Comparison of ENCODE assay signal across 15 cellular contexts in the genomic region with DNA sequence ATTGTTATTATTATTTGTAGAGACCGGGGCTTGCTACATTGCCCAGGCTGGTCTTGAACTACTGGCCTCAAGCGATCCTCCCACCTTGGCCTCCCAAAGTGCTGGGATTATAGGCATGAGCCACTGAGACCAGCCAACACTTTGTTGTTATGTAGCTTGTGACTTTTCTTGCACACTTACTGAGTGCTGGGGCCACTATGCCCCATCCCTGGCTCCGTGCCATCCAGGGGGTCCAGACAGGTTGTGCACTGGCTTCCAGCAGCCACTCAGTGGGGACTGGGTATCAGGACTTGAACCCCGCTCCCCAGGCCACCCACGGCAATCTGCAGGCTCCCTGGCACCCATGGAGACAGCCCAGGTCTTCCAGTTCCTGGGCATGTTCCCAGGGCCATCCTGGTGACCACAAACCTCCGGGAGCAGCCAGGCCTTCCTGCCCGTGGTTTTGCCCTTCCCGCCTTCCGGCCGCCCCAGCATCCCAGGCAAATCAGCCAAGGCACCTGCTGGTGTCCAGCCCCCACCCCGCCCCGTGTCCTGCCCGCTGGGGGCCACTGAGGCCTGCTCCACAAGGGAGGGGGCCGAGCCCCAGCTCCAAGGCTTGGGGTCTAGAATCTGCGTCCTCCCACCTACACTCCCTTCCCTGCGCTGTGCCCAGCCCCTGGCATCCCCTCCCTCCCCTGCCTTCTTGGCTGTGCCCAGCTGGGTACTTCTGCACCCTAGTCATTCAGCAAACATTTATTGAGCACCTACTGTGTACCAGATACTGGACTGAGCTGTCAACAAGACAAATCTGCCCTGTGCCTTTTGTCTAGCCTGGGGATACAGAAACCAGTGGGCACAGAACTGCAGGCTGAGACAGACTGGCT. TPM values are rescaled to one million over a fixed set of nuclear protein-coding genes. Genes with fewer than 3 reads are reported as not detected.
DNase-seq lines count a peak whose midpoint lies in the region; ATAC-seq and TF ChIP-seq lines count a peak whose summit lies in the region.
"Had no signal": no experiment of that assay in that cellular context is flagged by ENCODE, and none has a peak within 500 bp of the region (broad histone marks: within the 10 kb centered on the region; RNA-seq: fewer than 3 reads in every experiment).

No MANE protein-coding gene starts in this region.

- no peaks in the 10 kb centered on the region for H3K9me2 ChIP-seq in HCT116 (ENCODE audit: insufficient read depth)

- H3K27ac ChIP-seq in CD4-positive, alpha-beta T cell (ENCODE audit: low read depth, low read length) = no peak overlapping the region
- H3K27ac ChIP-seq in HCT116 (ENCODE audit: low read depth, low read length) (peak overlapping the region; percentile 50; the same call in 1 of the 2 replicates), WERI-Rb-1 (peak overlapping the region; percentile 44; the same call in 1 of the 2 replicates)
- H3K27ac ChIP-seq: cardiac muscle cell, gastrocnemius medialis, transverse colon had no signal

- H3K36me3 Mint-ChIP-seq in CD4-positive, alpha-beta T cell (ENCODE audit: low read depth) = no peaks in the 10 kb centered on the region
- H3K36me3 Mint-ChIP-seq in naive thymus-derived CD8-positive, alpha-beta T cell = peaks cover 0 to 2% (median 0%) of the 10 kb centered on the region in 3 donors

- no peak for ATAC-seq in CD4-positive, alpha-beta T cell (ENCODE audit: poor library complexity)
- ATAC-seq in HCT116 (peak; percentile 39), Right ventricle myocardium superior (ENCODE audit: poor library complexity) (no peak), GM21576 (IDR thresholded peaks at IDR 0.05; ENCODE audit: unreplicated experiment) (no peak)
- no peak for ATAC-seq in naive thymus-derived CD8-positive, alpha-beta T cell
- ATAC-seq: gastrocnemius medialis had no signal

- peaks cover 22 to 55% of the 10 kb centered on the region in 2 experiments; a peak in 3 of 4 replicates for H3K4me1 ChIP-seq in HCT116 (ENCODE audit: control insufficient read depth in 1 of 2, insufficient read depth in 2 of 2, low read length in 2 of 2)
- H3K4me1 ChIP-seq: BE2C had no signal

- DNase-seq in CD4-positive, alpha-beta T cell = no peak
- DNase-seq in HCT116 (ENCODE audit: low read depth, low spot score) = no peak
- no peak for DNase-seq in WERI-Rb-1
- no peak for DNase-seq in naive thymus-derived CD8-positive, alpha-beta T cell
- no peak for DNase-seq in Right ventricle myocardium superior
- DNase-seq in NCI-H69 (lab: John Stamatoyannopoulos, UW) = no peak
- no peak for DNase-seq in HPDE6-E6E7 (ENCODE audit: extremely low spot score)
- DNase-seq: activated gamma-delta T cell treated with Interleukin-2 at 50 U/mL for 16 hours, gastrocnemius medialis, NCI-H1436 treated with DMSO at 0.1 percent for 48 hours, transverse colon had no signal

- CTCF ChIA-PET in CD4-positive, alpha-beta T cell (lab: Charles Lee) = no interaction called here
- CTCF ChIA-PET in HCT116 (lab: Charles Lee) = no interaction called here

- H4K20me1 ChIP-seq in HCT116 (ENCODE audit: insufficient read depth) = no peaks in the 10 kb centered on the region

- H3K36me3 ChIP-seq in HCT116 (ENCODE audit: control insufficient read depth in 1 of 2, insufficient read depth in 2 of 2, low read length in 2 of 2) (no peaks in the 10 kb centered on the region), WERI-Rb-1 (peaks cover 7% of the 10 kb centered on the region)
- H3K36me3 ChIP-seq: BE2C, cardiac muscle cell, gastrocnemius medialis, transverse colon had no signal

- POLR2A ChIA-PET in CD4-positive, alpha-beta T cell (lab: Charles Lee) = no interaction called here
- POLR2A ChIA-PET in HCT116 (lab: Charles Lee) = interaction anchor here (0.6 kb wide), 1 partner anchor 15 kb away, joined by 3 read pairs; no protein-coding TSS in a partner anchor
- POLR2A ChIA-PET in naive thymus-derived CD8-positive, alpha-beta T cell (lab: Charles Lee) = no interaction called here

- RAD21 ChIA-PET in HCT116 (lab: Charles Lee; ENCODE audit: low non-redundant PET in 1 of 2, low total read pairs in 2 of 2, uncharacterized antibody in 2 of 2, unreplicated experiment in 2 of 2) = no interaction called here

- peak overlapping the region; percentile 25 for H3K4me3 Mint-ChIP-seq in CD4-positive, alpha-beta T cell
- peak overlapping the region in 7 of 10 donors; percentile 33 to 65 (median 46) for H3K4me3 Mint-ChIP-seq in naive thymus-derived CD8-positive, alpha-beta T cell

- intact Hi-C loops in CD4-positive, alpha-beta T cell (cut with DNase I, micrococcal nuclease) = no loop called here
- intact Hi-C loops in HCT116 (cut with micrococcal nuclease) = no loop called here
- intact Hi-C loops in Right ventricle myocardium superior (cut with DNase I) = no loop called here

- no peak overlapping the region for H3K27ac Mint-ChIP-seq in CD4-positive, alpha-beta T cell
- H3K27ac Mint-ChIP-seq in naive thymus-derived CD8-positive, alpha-beta T cell = no peak overlapping the region

- BruUV-seq in HCT116 (replicated peaks; lab: Mats Ljungman, UMichigan) = no TSS peak

- 0 out of 2 replicates have a peak overlapping the region, but pooled peaks have one; percentile 47 for H3K9ac ChIP-seq in HCT116 (ENCODE audit: low read length)

- H3K4me3 ChIP-seq in HCT116 (replicated peaks in 1 of 2; ENCODE audit: low read depth in 1 of 2, low read length in 2 of 2) (no peak overlapping the region), WERI-Rb-1 (ENCODE audit: low read depth, low read length) (no peak overlapping the region)

- peaks cover 20% of the 10 kb centered on the region for H3K79me2 ChIP-seq in HCT116 (ENCODE audit: insufficient read depth, low read length)

- peaks cover 70% of the 10 kb centered on the region for H3K27me3 Mint-ChIP-seq in CD4-positive, alpha-beta T cell
- H3K27me3 Mint-ChIP-seq in naive thymus-derived CD8-positive, alpha-beta T cell = peaks cover 26 to 73% (median 45%) of the 10 kb centered on the region in 5 donors

- TF ChIP-seq RAD21 in HCT116 (IDR thresholded peaks at IDR 0.05; ENCODE audit: low read depth) = no peak

- no peak for TF ChIP-seq CTCF in CD4-positive, alpha-beta T cell (IDR thresholded peaks at IDR 0.05)
- TF ChIP-seq CTCF in HCT116 (IDR thresholded peaks at IDR 0.05 in 2 of 3, conservative IDR thresholded peaks at IDR 0.05 in 1 of 3; ENCODE audit: borderline replicate concordance in 1 of 3, insufficient read depth in 1 of 3, low read depth in 2 of 3, low read length in 2 of 3) (no peak), WERI-Rb-1 (IDR thresholded peaks at IDR 0.05; ENCODE audit: low read depth, low read length) (no peak)

- H3K4me2 ChIP-seq in HCT116 (ENCODE audit: low read length) = peak overlapping the region; percentile 98

- TF ChIP-seq POLR2A in HCT116 (IDR thresholded peaks at IDR 0.05; ENCODE audit: borderline replicate concordance, extremely low read depth, insufficient read depth, insufficient read length) = no peak

- H3K9me3 ChIP-seq in CD4-positive, alpha-beta T cell (ENCODE audit: control insufficient read depth, low read length) = no peaks in the 10 kb centered on the region
- no peaks in the 10 kb centered on the region for H3K9me3 ChIP-seq in HCT116 (ENCODE audit: control insufficient read depth in 1 of 2, insufficient read depth in 1 of 2, low read depth in 1 of 2, low read length in 2 of 2)
- no peaks in the 10 kb centered on the region for H3K9me3 ChIP-seq in WERI-Rb-1 (ENCODE audit: severe bottlenecking)
- H3K9me3 ChIP-seq: BE2C, gastrocnemius medialis, transverse colon had no signal

- peaks cover 17% of the 10 kb centered on the region for H3K4me1 Mint-ChIP-seq in CD4-positive, alpha-beta T cell (ENCODE audit: low read depth)
- H3K4me1 Mint-ChIP-seq in naive thymus-derived CD8-positive, alpha-beta T cell = peaks cover 4 to 13% (median 11%) of the 10 kb centered on the region in 4 donors

- H2AFZ ChIP-seq in HCT116 (ENCODE audit: low read depth, low read length, poor library complexity, severe bottlenecking) = no peak overlapping the region

- peaks cover 81% of the 10 kb centered on the region for H3K27me3 ChIP-seq in CD4-positive, alpha-beta T cell (ENCODE audit: control insufficient read depth, insufficient read depth, low read length)
- no peaks in the 10 kb centered on the region for H3K27me3 ChIP-seq in HCT116 (ENCODE audit: insufficient read depth, low read length)
- H3K27me3 ChIP-seq in WERI-Rb-1 (ENCODE audit: insufficient read depth, low read depth, severe bottlenecking) = no peaks in the 10 kb centered on the region
- H3K27me3 ChIP-seq: cardiac muscle cell had no signal

- no peaks in the 10 kb centered on the region for H3K9me3 Mint-ChIP-seq in CD4-positive, alpha-beta T cell
- H3K9me3 Mint-ChIP-seq in naive thymus-derived CD8-positive, alpha-beta T cell = no peaks in the 10 kb centered on the region

TF ChIP-seq in HCT116, 20 proteins besides CTCF, POLR2A, EP300 and RAD21 (continues in another document):
- TF ChIP-seq SRF (IDR thresholded peaks at IDR 0.05; ENCODE audit: low read depth) (no peak), EZH2 (IDR thresholded peaks at IDR 0.05) (no peak), CBX3 (IDR thresholded peaks at IDR 0.05; ENCODE audit: low read depth) (no peak), ZNF274 (IDR thresholded peaks at IDR 0.05; ENCODE audit: low read depth, low read length) (no peak)
- TF ChIP-seq, protein P1, sequence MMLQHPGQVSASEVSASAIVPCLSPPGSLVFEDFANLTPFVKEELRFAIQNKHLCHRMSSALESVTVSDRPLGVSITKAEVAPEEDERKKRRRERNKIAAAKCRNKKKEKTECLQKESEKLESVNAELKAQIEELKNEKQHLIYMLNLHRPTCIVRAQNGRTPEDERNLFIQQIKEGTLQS (IDR thresholded peaks at IDR 0.05) = no peak

RNA-seq across cellular contexts. Expression of a gene that starts 23.7 kb away (rescaled TPM):
- under 1 TPM; 0.14 to 0.17 TPM for total RNA-seq in CD4-positive, alpha-beta T cell
- total RNA-seq in HCT116 (2021; ENCODE audit: unreplicated experiment) (58.4 TPM), Right ventricle myocardium superior (15.0 TPM)
- polyA plus RNA-seq in HCT116 (2012) = 60.5 and 70.5 TPM in 2 replicates
- under 1 TPM; 0.60 to 0.68 TPM for total RNA-seq in naive thymus-derived CD8-positive, alpha-beta T cell
- not detected for polyA plus RNA-seq in naive thymus-derived CD8-positive, alpha-beta T cell

RNA-seq across cellular contexts. Expression of a gene that starts 43.4 kb away (rescaled TPM):
- not detected for total RNA-seq in CD4-positive, alpha-beta T cell
- total RNA-seq in HCT116 (2021; ENCODE audit: unreplicated experiment) (1.3 TPM), Right ventricle myocardium superior (0.22 TPM)
- 0.72 and 0.83 TPM in 2 replicates for polyA plus RNA-seq in HCT116 (2012)
- total RNA-seq in naive thymus-derived CD8-positive, alpha-beta T cell = not detected
- not detected for polyA plus RNA-seq in naive thymus-derived CD8-positive, alpha-beta T cell

RNA-seq across cellular contexts. Expression of a gene that starts 48.2 kb away (rescaled TPM):
- under 1 TPM; 0.31 to 0.93 TPM for total RNA-seq in CD4-positive, alpha-beta T cell
- total RNA-seq in HCT116 (2021; ENCODE audit: unreplicated experiment) = 8.1 TPM
- polyA plus RNA-seq in HCT116 (2012) = 4.3 and 5.8 TPM in 2 replicates
- total RNA-seq in naive thymus-derived CD8-positive, alpha-beta T cell = 1 to 10 TPM; 2.3 to 2.6 TPM
- under 1 TPM; 0.28 to 0.90 (median 0.30) TPM for polyA plus RNA-seq in naive thymus-derived CD8-positive, alpha-beta T cell
- 64.6 TPM for total RNA-seq in Right ventricle myocardium superior
- total RNA-seq: NCI-H460 had no signal

RNA-seq across cellular contexts. Expression of a gene that starts 56.1 kb away (rescaled TPM):
- 1 to 10 TPM; 4.4 to 5.1 TPM for total RNA-seq in CD4-positive, alpha-beta T cell
- total RNA-seq in HCT116 (2021; ENCODE audit: unreplicated experiment) = 22.2 TPM
- 19.5 and 24.0 TPM in 2 replicates for polyA plus RNA-seq in HCT116 (2012)
- total RNA-seq in naive thymus-derived CD8-positive, alpha-beta T cell = 10 to 100 TPM; 19.1 to 20.7 TPM
- polyA plus RNA-seq in naive thymus-derived CD8-positive, alpha-beta T cell = 10 to 100 TPM in 2 of 3 donors, 1 to 10 TPM in 1; 5.6 to 16.5 (median 10.3) TPM
- total RNA-seq in Right ventricle myocardium superior = 4.6 TPM
